In genomic region chr17:67528751-67529436, GRCh38 we compare ENCODE assay signal across 7 cellular contexts.
DNase-seq lines count a peak whose midpoint lies in the region; ATAC-seq and TF ChIP-seq lines count a peak whose summit lies in the region.

No MANE protein-coding gene starts in this region.

- TF ChIP-seq CTCF in foreskin fibroblast (IDR thresholded peaks at IDR 0.05; ENCODE audit: low read depth, low read length), result no peak

- H3K36me3 ChIP-seq in SJSA1, result no peaks in the 10 kb centered on the region

- peak; percentile 66 for DNase-seq in HS-5 (ENCODE audit: low read depth)
- DNase-seq in SJSA1 (ENCODE audit: low read depth in 1 of 2, low spot score in 2 of 2), result peak; percentile 59 to 79
- DNase-seq in foreskin fibroblast, result peak; percentile 95 to 97
- DNase-seq in non-pigmented ciliary epithelial cell (ENCODE audit: low read depth), result peak; percentile 53
- DNase-seq in NK-92 treated with Interleukin-12 subunit alpha and Interleukin-12 subunit beta, amount 100 ng/mL, for 24 hours (lab: John Stamatoyannopoulos, UW), result no peak
- no peak for DNase-seq in putamen (ENCODE audit: low spot score)

- H3K4me3 ChIP-seq in SJSA1 (peak overlapping the region; percentile 11; the same call in 1 of the 2 replicates), foreskin fibroblast (ENCODE audit: low read depth in 1 of 2, low read length in 2 of 2) (peak overlapping the region; percentile 31 to 51)

- H3K27ac ChIP-seq in SJSA1, result peak overlapping the region; percentile 23

- peaks cover 14% of the 10 kb centered on the region for H3K4me1 ChIP-seq in SJSA1 (replicated peaks)

- no peaks in the 10 kb centered on the region for H3K27me3 ChIP-seq in SJSA1 (replicated peaks)

- ATAC-seq in GM18858 (IDR thresholded peaks at IDR 0.05; ENCODE audit: unreplicated experiment), result no peak

- no peaks in the 10 kb centered on the region; the same call in 1 of the 2 replicates for H3K9me3 ChIP-seq in SJSA1 (replicated peaks)

Comparison
In these comparisons a context has a peak if more than half of its experiments do, and no peak if none do; other contexts are left out.
1. DNase-seq: peak in HS-5 (single experiment), SJSA1 (2 of 2), foreskin fibroblast (2 of 2) and non-pigmented ciliary epithelial cell (single experiment); none in NK-92 treated with Interleukin-12 subunit alpha and Interleukin-12 subunit beta, amount 100 ng/mL, for 24 hours (single experiment) and putamen (single experiment).